Comparison of ENCODE assay signal across 18 cellular contexts in the genomic region with DNA sequence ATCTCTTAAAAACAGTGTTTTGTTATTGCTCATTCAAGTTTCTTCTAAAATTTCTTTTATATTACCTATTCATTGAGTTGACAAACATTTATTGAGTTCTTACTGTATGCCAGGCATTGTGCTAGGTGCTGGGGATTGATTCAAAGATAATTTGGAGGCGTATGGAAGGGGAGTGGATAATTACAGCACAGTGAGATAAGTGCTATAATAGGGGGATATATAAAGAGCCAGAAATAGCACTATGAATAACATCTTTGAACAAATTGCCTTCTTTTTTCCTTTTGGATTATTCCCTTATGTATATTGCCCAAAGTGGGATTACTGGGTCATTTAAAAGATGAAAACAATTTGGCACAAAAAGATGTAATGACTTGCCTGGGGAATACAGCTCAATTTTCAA.
DNase-seq lines count a peak whose midpoint lies in the region; ATAC-seq and TF ChIP-seq lines count a peak whose summit lies in the region.
"Had no signal": no experiment of that assay in that cellular context is flagged by ENCODE, and none has a peak within 500 bp of the region (broad histone marks: within the 10 kb centered on the region; RNA-seq: fewer than 3 reads in every experiment).

No MANE protein-coding gene starts in this region.

- no peak overlapping the region for H2AFZ ChIP-seq in hepatocyte
- H2AFZ ChIP-seq: GM23338, parathyroid adenoma, PC-9 had no signal

- intact Hi-C loops in body of pancreas (cut with DNase I): no loop called here

- DNase-seq in NCI-H69 (lab: John Stamatoyannopoulos, UW) (peak; percentile 41), hepatocyte (ENCODE audit: low spot score) (no peak), thoracic aorta (ENCODE audit: low spot score) (no peak), body of pancreas (no peak), DMS153 (lab: John Stamatoyannopoulos, UW) (no peak), AG08395 (ENCODE audit: low spot score) (no peak)
- DNase-seq: activated B cell treated with CpG ODN at 0.5 μM for 24 hours; activated CD4-positive, alpha-beta memory T cell treated with anti-CD3 and anti-CD28 coated beads for 36 hours; activated naive CD4-positive, alpha-beta T cell treated with Interleukin-2 at 50 U/mL for 16 hours; activated T-cell treated with anti-CD3 and anti-CD28 coated beads for 4 hours; DND-41; KG1; mesenchymal stem cell; natural killer cell; PC-9 had no signal

- H3K27me3 ChIP-seq in hepatocyte (no peaks in the 10 kb centered on the region), thoracic aorta (replicated peaks; ENCODE audit: insufficient read depth) (no peaks in the 10 kb centered on the region), body of pancreas (no peaks in the 10 kb centered on the region)

- H3K36me3 ChIP-seq in HEK293 (ENCODE audit: control insufficient read depth in 2 of 2, insufficient read depth in 1 of 2, low read length in 2 of 2) (no peaks in the 10 kb centered on the region), hepatocyte (replicated peaks; ENCODE audit: insufficient read depth, low read depth) (no peaks in the 10 kb centered on the region), thoracic aorta (no peaks in the 10 kb centered on the region), body of pancreas (replicated peaks in 1 of 2; ENCODE audit: insufficient read depth in 1 of 2, low read depth in 2 of 2) (no peaks in the 10 kb centered on the region)

- H3K27ac ChIP-seq in HEK293 (ENCODE audit: extremely low read depth, low read depth, low read length): no peak overlapping the region
- peak overlapping the region; percentile 73 for H3K27ac ChIP-seq in hepatocyte
- H3K27ac ChIP-seq in thoracic aorta: peak overlapping the region; percentile 98
- peak overlapping the region in 2 of 4 donors; percentile 5 to 47 for H3K27ac ChIP-seq in body of pancreas
- H3K27ac ChIP-seq: parathyroid adenoma, PC-9 had no signal

- H3K9me3 ChIP-seq in HEK293 (ENCODE audit: control insufficient read depth, insufficient read depth, low read depth, low read length) (no peaks in the 10 kb centered on the region), hepatocyte (ENCODE audit: low read depth) (no peaks in the 10 kb centered on the region), thoracic aorta (no peaks in the 10 kb centered on the region), body of pancreas (no peaks in the 10 kb centered on the region)

- H3K4me3 ChIP-seq in HEK293 (ENCODE audit: low read depth, low read length) (no peak overlapping the region), hepatocyte (no peak overlapping the region), thoracic aorta (peak overlapping the region; percentile 71), body of pancreas (no peak overlapping the region)
- H3K4me3 ChIP-seq: GM23338, PC-9 had no signal

- H3K4me2 ChIP-seq in hepatocyte: no peak overlapping the region
- H3K4me2 ChIP-seq: GM23338, PC-9 had no signal

- WGBS in hepatocyte (ENCODE audit: low lambda C conversion rate, missing lambda C conversion rate): 90% methylated on average over 1 of the region's 1 CpG
- WGBS in body of pancreas, 2 donors: 76 to 90% methylated on average over 1 of the region's 1 CpG

- POLR2A ChIA-PET in HEK293 (lab: Yijun Ruan, JAX): no interaction called here

- H3K79me2 ChIP-seq in hepatocyte: peaks cover 86% of the 10 kb centered on the region

- CTCF ChIA-PET in HEK293 (lab: Yijun Ruan, JAX): no interaction called here

- H4K20me1 ChIP-seq in hepatocyte (ENCODE audit: insufficient read depth, poor library complexity, severe bottlenecking): no peaks in the 10 kb centered on the region

- H3K4me1 ChIP-seq in HEK293 (ENCODE audit: control insufficient read depth, insufficient read depth, low read length) (no peaks in the 10 kb centered on the region), hepatocyte (ENCODE audit: insufficient read depth) (peaks cover 55% of the 10 kb centered on the region), thoracic aorta (ENCODE audit: control insufficient read depth in 1 of 2, low read depth in 2 of 2) (peaks cover 47 to 90% of the 10 kb centered on the region in 2 donors), body of pancreas (peaks cover 46% of the 10 kb centered on the region)

- ATAC-seq in thoracic aorta (ENCODE audit: insufficient number of reproducible peaks, low FRiP score, low read depth) (no peak), body of pancreas (no peak)
- ATAC-seq: natural killer cell had no signal

- TF ChIP-seq CTCF in HEK293 (tag by site-specific recombination; IDR thresholded peaks at IDR 0.05): no peak
- TF ChIP-seq CTCF in hepatocyte (IDR thresholded peaks at IDR 0.05; ENCODE audit: poor library complexity): no peak
- TF ChIP-seq CTCF in thoracic aorta (IDR thresholded peaks at IDR 0.05): no peak
- no peak for TF ChIP-seq CTCF in body of pancreas (IDR thresholded peaks at IDR 0.05)

- H3K9me2 ChIP-seq in hepatocyte (replicated peaks; ENCODE audit: insufficient read depth): no peaks in the 10 kb centered on the region

- TF ChIP-seq POLR2A in body of pancreas (IDR thresholded peaks at IDR 0.05): no peak

TF ChIP-seq in HEK293, 187 proteins besides CTCF, POLR2A, EP300 and RAD21:
- TF ChIP-seq, protein P1, sequence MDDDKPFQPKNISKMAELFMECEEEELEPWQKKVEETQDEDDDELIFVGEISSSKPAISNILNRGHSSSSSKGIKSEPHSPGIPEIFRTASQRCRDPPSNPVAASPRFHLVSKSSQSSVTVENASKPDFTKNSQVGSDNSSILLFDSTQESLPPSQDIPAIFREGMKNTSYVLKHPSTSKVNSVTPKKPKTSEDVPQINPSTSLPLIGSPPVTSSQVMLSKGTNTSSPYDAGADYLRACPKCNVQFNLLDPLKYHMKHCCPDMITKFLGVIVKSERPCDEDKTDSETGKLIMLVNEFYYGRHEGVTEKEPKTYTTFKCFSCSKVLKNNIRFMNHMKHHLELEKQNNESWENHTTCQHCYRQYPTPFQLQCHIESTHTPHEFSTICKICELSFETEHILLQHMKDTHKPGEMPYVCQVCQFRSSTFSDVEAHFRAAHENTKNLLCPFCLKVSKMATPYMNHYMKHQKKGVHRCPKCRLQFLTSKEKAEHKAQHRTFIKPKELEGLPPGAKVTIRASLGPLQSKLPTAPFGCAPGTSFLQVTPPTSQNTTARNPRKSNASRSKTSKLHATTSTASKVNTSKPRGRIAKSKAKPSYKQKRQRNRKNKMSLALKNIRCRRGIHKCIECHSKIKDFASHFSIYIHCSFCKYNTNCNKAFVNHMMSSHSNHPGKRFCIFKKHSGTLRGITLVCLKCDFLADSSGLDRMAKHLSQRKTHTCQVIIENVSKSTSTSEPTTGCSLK (tag by site-specific recombination; IDR thresholded peaks at IDR 0.05): no peak
- TF ChIP-seq, protein P2, sequence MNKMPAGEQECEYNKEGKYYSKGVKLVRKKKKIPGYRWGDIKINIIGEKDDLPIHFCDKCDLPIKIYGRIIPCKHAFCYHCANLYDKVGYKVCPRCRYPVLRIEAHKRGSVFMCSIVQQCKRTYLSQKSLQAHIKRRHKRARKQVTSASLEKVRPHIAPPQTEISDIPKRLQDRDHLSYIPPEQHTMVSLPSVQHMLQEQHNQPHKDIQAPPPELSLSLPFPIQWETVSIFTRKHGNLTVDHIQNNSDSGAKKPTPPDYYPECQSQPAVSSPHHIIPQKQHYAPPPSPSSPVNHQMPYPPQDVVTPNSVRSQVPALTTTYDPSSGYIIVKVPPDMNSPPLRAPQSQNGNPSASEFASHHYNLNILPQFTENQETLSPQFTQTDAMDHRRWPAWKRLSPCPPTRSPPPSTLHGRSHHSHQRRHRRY (tag by site-specific recombination; IDR thresholded peaks at IDR 0.05): no peak
- TF ChIP-seq EGR2 (tag by site-specific recombination; IDR thresholded peaks at IDR 0.05; ENCODE audit: low read depth) (no peak), SP7 (tag by site-specific recombination; IDR thresholded peaks at IDR 0.05) (peak; percentile 41; the same call in 1 of the 2 replicates), REPIN1 (tag by site-specific recombination; IDR thresholded peaks at IDR 0.05; ENCODE audit: low read depth) (no peak)
